ENCODE assay signal across 2 cellular contexts in the genomic region with DNA sequence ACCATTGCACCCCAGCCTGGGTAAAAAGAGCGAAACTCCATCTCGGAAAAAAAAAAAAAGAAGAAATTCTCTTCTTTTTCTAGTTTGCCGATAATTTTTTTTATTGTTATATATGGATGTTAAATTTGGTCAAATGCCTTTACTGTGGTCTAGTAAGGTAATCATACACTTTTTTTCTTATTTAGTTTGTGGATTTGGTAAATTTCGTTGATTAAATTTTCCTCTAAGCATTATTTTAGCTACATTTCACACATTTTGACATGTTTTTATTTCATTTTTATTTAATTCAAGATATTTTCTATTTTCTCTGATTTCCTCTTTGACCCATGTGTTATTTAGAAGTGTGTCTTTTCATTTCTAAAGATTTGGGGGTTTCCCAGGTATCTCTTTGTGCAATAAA.
TF ChIP-seq lines count a peak whose summit lies in the region.

No MANE protein-coding gene starts in this region.

TF ChIP-seq in GM12878, 131 proteins besides CTCF, POLR2A, EP300 and RAD21:
- TF ChIP-seq SREBF2 (IDR thresholded peaks at IDR 0.05; ENCODE audit: low read length): no peak
- peak; percentile 47; the same call in 1 of the 2 replicates for TF ChIP-seq BMI1 (IDR thresholded peaks at IDR 0.05; ENCODE audit: borderline replicate concordance)
TF ChIP-seq in GM12878: peak in this region for 1.

TF ChIP-seq in K562, 482 proteins besides CTCF, POLR2A, EP300 and RAD21:
- TF ChIP-seq BMI1 (IDR thresholded peaks at IDR 0.05; ENCODE audit: low read length) (peak; percentile 71; the same call in 1 of the 2 replicates), GABPB2 (CRISPR knock-in tag; conservative IDR thresholded peaks at IDR 0.05) (no peak), CBX2 (IDR thresholded peaks at IDR 0.05; ENCODE audit: insufficient read depth, low read length, poor library complexity, severe bottlenecking) (peak; percentile 82), CBX8 (IDR thresholded peaks at IDR 0.05; ENCODE audit: borderline replicate concordance, extremely low read depth, low read depth, low read length, poor library complexity, severe bottlenecking) (peak; percentile 98)
